18 cellular contexts compared by ENCODE assay signal in genomic region chr15:88794001-88794400, GRCh38. TPM values are rescaled to one million over a fixed set of nuclear protein-coding genes. Genes with fewer than 3 reads are reported as not detected.
A peak's percentile ranks its signal among the peaks of the same experiment; 100 is the strongest.
DNase-seq lines count a peak whose midpoint lies in the region; ATAC-seq and TF ChIP-seq lines count a peak whose summit lies in the region.
"Had no signal": no experiment of that assay in that cellular context is flagged by ENCODE, and none has a peak within 500 bp of the region (broad histone marks: within the 10 kb centered on the region; RNA-seq: fewer than 3 reads in every experiment).

No MANE protein-coding gene starts in this region.

- no peaks in the 10 kb centered on the region for H3K4me1 ChIP-seq in breast epithelium
- peaks cover 16% of the 10 kb centered on the region for H3K4me1 ChIP-seq in SJCRH30
- no peaks in the 10 kb centered on the region for H3K4me1 ChIP-seq in heart right ventricle

- ATAC-seq in GM19463 (IDR thresholded peaks at IDR 0.05; ENCODE audit: unreplicated experiment), result no peak
- ATAC-seq in heart right ventricle, result no peak

- BruUV-seq in MCF 10A (replicated peaks; lab: Mats Ljungman, UMichigan), result no TSS peak

- intact Hi-C loops in MCF 10A (cut with micrococcal nuclease), result no loop called here
- intact Hi-C loops in breast epithelium (cut with DNase I; ENCODE audit: low total_unique reads), result no loop called here
- intact Hi-C loops in heart right ventricle (cut with DNase I), result no loop called here

- H3K9me3 ChIP-seq in breast epithelium, result no peaks in the 10 kb centered on the region
- H3K9me3 ChIP-seq in SJCRH30 (replicated peaks), result no peaks in the 10 kb centered on the region
- H3K9me3 ChIP-seq in heart right ventricle, result no peaks in the 10 kb centered on the region

- H3K27ac ChIP-seq in breast epithelium (no peak overlapping the region), SJCRH30 (no peak overlapping the region), heart right ventricle (no peak overlapping the region)

- H3K9me3 Mint-ChIP-seq in MCF 10A (ENCODE audit: unreplicated experiment), result peaks cover 6% of the 10 kb centered on the region
- H3K9me3 Mint-ChIP-seq: CD4-positive, alpha-beta memory T cell; H9; IgD-negative memory B cell had no signal

- H3K27me3 ChIP-seq in breast epithelium, result peaks cover 0 to 36% of the 10 kb centered on the region in 2 donors
- peaks cover 8% of the 10 kb centered on the region for H3K27me3 ChIP-seq in SJCRH30
- H3K27me3 ChIP-seq in heart right ventricle, result peaks cover 0 to 79% (median 65%) of the 10 kb centered on the region in 7 donors

- DNase-seq in MCF 10A (ENCODE audit: unreplicated experiment) (no peak), breast epithelium (ENCODE audit: low spot score in 2 of 2) (no peak), SJCRH30 (peak; percentile 50 to 81), myocyte (ENCODE audit: low read depth) (peak; percentile 78), heart right ventricle (no peak)
- DNase-seq in activated CD4-positive, CD25-positive, alpha-beta regulatory T cell (lab: John Stamatoyannopoulos, UW), result no peak
- DNase-seq: ACHN; C1 segment of cervical spinal cord; CD4-positive, alpha-beta memory T cell; DND-41; GDM1; GOT3; H9; KG1 had no signal

- H3K36me3 ChIP-seq in breast epithelium, result no peaks in the 10 kb centered on the region
- H3K36me3 ChIP-seq in SJCRH30, result no peaks in the 10 kb centered on the region
- H3K36me3 ChIP-seq in heart right ventricle, result no peaks in the 10 kb centered on the region

- H3K4me1 Mint-ChIP-seq in MCF 10A (ENCODE audit: insufficient read depth, unreplicated experiment), result peaks cover 25% of the 10 kb centered on the region
- H3K4me1 Mint-ChIP-seq: B cell; CD4-positive, alpha-beta memory T cell; IgD-negative memory B cell had no signal

- WGBS in heart right ventricle, 2 donors, result 68 to 73% methylated on average over 5 of the region's 5 CpGs

- TF ChIP-seq POLR2A in breast epithelium (IDR thresholded peaks at IDR 0.05), result no peak

- CTCF ChIA-PET in MCF 10A (lab: Yijun Ruan, JAX), result no interaction called here

- no peak overlapping the region for H3K4me3 Mint-ChIP-seq in MCF 10A (ENCODE audit: unreplicated experiment)
- H3K4me3 Mint-ChIP-seq: B cell; CD4-positive, alpha-beta memory T cell; H9; IgD-negative memory B cell had no signal

- H3K4me3 ChIP-seq in breast epithelium (no peak overlapping the region), SJCRH30 (no peak overlapping the region), heart right ventricle (no peak overlapping the region)

- POLR2A ChIA-PET in MCF 10A (lab: Yijun Ruan, JAX), result no interaction called here

- H3K27ac Mint-ChIP-seq in MCF 10A (ENCODE audit: low read depth, unreplicated experiment), result peak overlapping the region; percentile 69
- H3K27ac Mint-ChIP-seq: B cell, H9, IgD-negative memory B cell had no signal

- no peaks in the 10 kb centered on the region for H3K36me3 Mint-ChIP-seq in MCF 10A (ENCODE audit: insufficient read depth, unreplicated experiment)
- H3K36me3 Mint-ChIP-seq: CD4-positive, alpha-beta memory T cell; IgD-negative memory B cell had no signal

- H3K27me3 Mint-ChIP-seq in MCF 10A (ENCODE audit: insufficient read depth, unreplicated experiment), result no peaks in the 10 kb centered on the region

- TF ChIP-seq CTCF in MCF 10A (IDR thresholded peaks at IDR 0.05; ENCODE audit: unreplicated experiment) (no peak), breast epithelium (IDR thresholded peaks at IDR 0.05) (no peak), heart right ventricle (IDR thresholded peaks at IDR 0.05) (no peak)

RNA-seq across cellular contexts. Expression of gene ACAN, which starts 9.2 kb away (rescaled TPM):
- total RNA-seq in MCF 10A (2022), result not detected in 2 replicates
- under 1 TPM in 1 of 3 donors, not detected in 2; under 0.01 TPM for total RNA-seq in breast epithelium
- not detected in 2 replicates for total RNA-seq in SJCRH30 (2014; rRNA removed; shearing (Covaris generic))
- total RNA-seq in myocyte, result 0.05 and 0.08 TPM in 2 replicates
- not detected for polyA plus RNA-seq in myocyte (2012)
- under 1 TPM in 8 of 10 donors, not detected in 2; 0.08 to 0.26 (median 0.15) TPM for total RNA-seq in heart right ventricle
- polyA plus RNA-seq in heart right ventricle, result under 1 TPM; 0.33 to 0.66 TPM
- total RNA-seq: A172; B cell; CD4-positive, alpha-beta memory T cell had no signal
- polyA plus RNA-seq: IgD-negative memory B cell had no signal

Comparison
In these comparisons a context has a peak if more than half of its experiments do, and no peak if none do; other contexts are left out.
1. DNase-seq: peak in SJCRH30 (2 of 2) and myocyte (single experiment); none in MCF 10A (single experiment), breast epithelium (0 of 2), activated CD4-positive, CD25-positive, alpha-beta regulatory T cell (0 of 4) and heart right ventricle (0 of 2).